In genomic region chr14:100282083-100282350, GRCh38 we compare ENCODE assay signal across 20 cellular contexts. TPM values are rescaled to one million over a fixed set of nuclear protein-coding genes. Genes with fewer than 3 reads are reported as not detected.
A peak's percentile ranks its signal among the peaks of the same experiment; 100 is the strongest.
DNase-seq lines count a peak whose midpoint lies in the region; ATAC-seq and TF ChIP-seq lines count a peak whose summit lies in the region.
"Had no signal": no experiment of that assay in that cellular context is flagged by ENCODE, and none has a peak within 500 bp of the region (broad histone marks: within the 10 kb centered on the region; RNA-seq: fewer than 3 reads in every experiment).

No MANE protein-coding gene starts in this region.

- peak overlapping the region; percentile 49 for H3K27ac Mint-ChIP-seq in T-helper 1 cell treated with Interleukin-12 subunit alpha and Interleukin-12 subunit beta and Interleukin-4 antibody, amounts not matched to agents 30 μg/mL and 1 μg/mL, for 36 hours
- peak overlapping the region; percentile 67 for H3K27ac Mint-ChIP-seq in endothelial cell (ENCODE audit: unreplicated experiment)
- peak overlapping the region; percentile 71 for H3K27ac Mint-ChIP-seq in stimulated activated naive B cell treated with anti-CD40 and anti-IgM and Interleukin-4, amounts not matched to agents 10 μg/mL and 1 μg/mL and 100 μg/mL, for 72 hours
- H3K27ac Mint-ChIP-seq: natural killer cell treated with Interleukin-12 subunit alpha and Interleukin-12 subunit beta and Interleukin-15 and Interleukin-18, amount 100 ng/mL, for 72 hours had no signal

- CTCF ChIA-PET in RWPE1 (lab: Yijun Ruan, JAX) = interaction anchor here (0.6 to 1.3 kb wide), 3 partner anchors 9 to 728 kb away, joined by 3 to 4 read pairs (median 3); no protein-coding TSS in a partner anchor

- H3K4me1 Mint-ChIP-seq in T-helper 1 cell treated with Interleukin-12 subunit alpha and Interleukin-12 subunit beta and Interleukin-4 antibody, amounts not matched to agents 30 μg/mL and 1 μg/mL, for 36 hours (ENCODE audit: low read depth) = peaks cover 12% of the 10 kb centered on the region
- H3K4me1 Mint-ChIP-seq in endothelial cell (ENCODE audit: unreplicated experiment) = peaks cover 33% of the 10 kb centered on the region
- peaks cover 25 to 30% of the 10 kb centered on the region in 2 donors for H3K4me1 Mint-ChIP-seq in stimulated activated naive B cell treated with anti-CD40 and anti-IgM and Interleukin-4, amounts not matched to agents 10 μg/mL and 1 μg/mL and 100 μg/mL, for 72 hours

- POLR2A ChIA-PET in RWPE1 (lab: Yijun Ruan, JAX; ENCODE audit: low non-redundant PET) = no interaction called here

- TF ChIP-seq CTCF in RWPE1 (conservative IDR thresholded peaks at IDR 0.05; ENCODE audit: low read depth) = no peak
- TF ChIP-seq CTCF in endothelial cell (IDR thresholded peaks at IDR 0.05; ENCODE audit: unreplicated experiment) = no peak

- no peaks in the 10 kb centered on the region for H3K9me3 Mint-ChIP-seq in T-helper 1 cell treated with Interleukin-12 subunit alpha and Interleukin-12 subunit beta and Interleukin-4 antibody, amounts not matched to agents 30 μg/mL and 1 μg/mL, for 36 hours
- no peaks in the 10 kb centered on the region for H3K9me3 Mint-ChIP-seq in endothelial cell (ENCODE audit: unreplicated experiment)
- H3K9me3 Mint-ChIP-seq in stimulated activated naive B cell treated with anti-CD40 and anti-IgM and Interleukin-4, amounts not matched to agents 10 μg/mL and 1 μg/mL and 100 μg/mL, for 72 hours = no peaks in the 10 kb centered on the region
- H3K9me3 Mint-ChIP-seq: natural killer cell treated with Interleukin-12 subunit alpha and Interleukin-12 subunit beta and Interleukin-15 and Interleukin-18, amount 100 ng/mL, for 72 hours had no signal

- DNase-seq in T-helper 1 cell (no peak), RWPE1 (ENCODE audit: low spot score) (no peak), endothelial cell (ENCODE audit: low spot score) (no peak), NCI-H1417 treated with DMSO at 0.1 percent for 48 hours (lab: John Stamatoyannopoulos, UW) (no peak), DMS 273 (lab: John Stamatoyannopoulos, UW; ENCODE audit: unreplicated experiment) (no peak)
- DNase-seq in stimulated activated naive B cell treated with anti-CD40 and anti-IgM and Interleukin-4, amounts not matched to agents 10 μg/mL and 1 μg/mL and 100 μg/mL, for 72 hours = no peak
- DNase-seq: brain microvascular endothelial cell, GM23248, mesendoderm, NCI-H1092, NCI-H2029 treated with DMSO at 0.1 percent for 48 hours, NCI-H226, NCI-H748 treated with DMSO at 0.1 percent for 48 hours, right lobe of liver had no signal

- no peak overlapping the region for H3K4me3 Mint-ChIP-seq in T-helper 1 cell treated with Interleukin-12 subunit alpha and Interleukin-12 subunit beta and Interleukin-4 antibody, amounts not matched to agents 30 μg/mL and 1 μg/mL, for 36 hours
- H3K4me3 Mint-ChIP-seq in endothelial cell (ENCODE audit: unreplicated experiment) = peak overlapping the region; percentile 62
- no peak overlapping the region for H3K4me3 Mint-ChIP-seq in stimulated activated naive B cell treated with anti-CD40 and anti-IgM and Interleukin-4, amounts not matched to agents 10 μg/mL and 1 μg/mL and 100 μg/mL, for 72 hours
- H3K4me3 Mint-ChIP-seq: natural killer cell treated with Interleukin-12 subunit alpha and Interleukin-12 subunit beta and Interleukin-15 and Interleukin-18, amount 100 ng/mL, for 72 hours had no signal

- H3K27me3 Mint-ChIP-seq in T-helper 1 cell treated with Interleukin-12 subunit alpha and Interleukin-12 subunit beta and Interleukin-4 antibody, amounts not matched to agents 30 μg/mL and 1 μg/mL, for 36 hours (ENCODE audit: low read depth) = no peaks in the 10 kb centered on the region
- peaks cover 16% of the 10 kb centered on the region for H3K27me3 Mint-ChIP-seq in endothelial cell (ENCODE audit: unreplicated experiment)
- H3K27me3 Mint-ChIP-seq in stimulated activated naive B cell treated with anti-CD40 and anti-IgM and Interleukin-4, amounts not matched to agents 10 μg/mL and 1 μg/mL and 100 μg/mL, for 72 hours = no peaks in the 10 kb centered on the region
- H3K27me3 Mint-ChIP-seq: natural killer cell treated with Interleukin-12 subunit alpha and Interleukin-12 subunit beta and Interleukin-15 and Interleukin-18, amount 100 ng/mL, for 72 hours had no signal

- no peak for ATAC-seq in stimulated activated naive B cell treated with anti-CD40 and anti-IgM and Interleukin-4, amounts not matched to agents 10 μg/mL and 1 μg/mL and 100 μg/mL, for 72 hours (replicated peaks)
- ATAC-seq in HG02759 (IDR thresholded peaks at IDR 0.05; ENCODE audit: unreplicated experiment) = no peak
- ATAC-seq: activated CD4-positive, CD25-positive, alpha-beta regulatory T cell treated with anti-CD3 and anti-CD28 coated beads, Interleukin-2, amount 50 U/mL, for 24 hours; natural killer cell treated with Interleukin-12 subunit alpha and Interleukin-12 subunit beta and Interleukin-15 and Interleukin-18, amount 100 ng/mL, for 72 hours; right lobe of liver had no signal

- peaks cover 3% of the 10 kb centered on the region for H3K36me3 Mint-ChIP-seq in T-helper 1 cell treated with Interleukin-12 subunit alpha and Interleukin-12 subunit beta and Interleukin-4 antibody, amounts not matched to agents 30 μg/mL and 1 μg/mL, for 36 hours (ENCODE audit: low read depth)
- peaks cover 15% of the 10 kb centered on the region for H3K36me3 Mint-ChIP-seq in endothelial cell (ENCODE audit: low read depth, unreplicated experiment)
- peaks cover 2 to 14% of the 10 kb centered on the region in 2 donors for H3K36me3 Mint-ChIP-seq in stimulated activated naive B cell treated with anti-CD40 and anti-IgM and Interleukin-4, amounts not matched to agents 10 μg/mL and 1 μg/mL and 100 μg/mL, for 72 hours
- H3K36me3 Mint-ChIP-seq: natural killer cell treated with Interleukin-12 subunit alpha and Interleukin-12 subunit beta and Interleukin-15 and Interleukin-18, amount 100 ng/mL, for 72 hours had no signal

- H3K27ac ChIP-seq in RWPE1 = peak overlapping the region; percentile 79
- H3K27ac ChIP-seq: brain microvascular endothelial cell, coronary artery, GM23248, parathyroid adenoma, right lobe of liver had no signal

RNA-seq across cellular contexts. Expression of gene SLC25A29, which starts 24.2 kb away (rescaled TPM):
- total RNA-seq in endothelial cell (ENCODE audit: unreplicated experiment) = 165 TPM

RNA-seq across cellular contexts. Expression of gene SLC25A47, which starts 41.1 kb away (rescaled TPM):
- not detected for total RNA-seq in endothelial cell (ENCODE audit: unreplicated experiment)
- total RNA-seq: GM23248; natural killer cell treated with Interleukin-12 subunit alpha and Interleukin-12 subunit beta and Interleukin-15 and Interleukin-18, amount 100 ng/mL, for 72 hours had no signal

RNA-seq across cellular contexts. Expression of gene YY1, which starts 43.1 kb away (rescaled TPM):
- 81.7 TPM for total RNA-seq in endothelial cell (ENCODE audit: unreplicated experiment)
